In the genomic region with DNA sequence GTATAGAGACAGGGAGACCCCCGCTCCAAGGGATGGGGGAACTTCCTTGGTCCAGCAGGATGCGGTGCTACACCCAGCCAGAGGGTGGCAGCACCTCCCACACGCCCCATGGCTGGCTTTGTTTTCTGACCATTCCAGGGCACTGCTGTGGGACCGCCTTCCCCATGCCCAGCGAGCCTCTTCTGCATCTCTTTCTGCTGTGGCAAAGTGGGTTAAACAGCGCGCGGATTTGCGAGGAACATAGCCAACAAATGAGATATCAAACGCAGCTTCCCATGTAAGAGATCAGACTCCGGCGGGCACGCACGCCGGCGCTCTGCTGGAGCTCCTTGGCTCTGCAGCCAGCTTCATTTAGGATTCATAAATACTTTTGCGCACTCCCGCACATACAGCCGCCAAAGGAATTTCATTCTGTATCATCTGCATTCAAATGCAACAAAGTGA, we compare ENCODE assay signal across 8 cellular contexts.
DNase-seq lines count a peak whose midpoint lies in the region; ATAC-seq, FAIRE-seq and TF ChIP-seq lines count a peak whose summit lies in the region.

No MANE protein-coding gene starts in this region.

- H3K9me3 ChIP-seq in H1 (ENCODE audit: insufficient read depth in 2 of 2, low read depth in 1 of 2, low read length in 1 of 2) (no peaks in the 10 kb centered on the region), neuronal stem cell (replicated peaks in 1 of 2; ENCODE audit: control insufficient read depth in 2 of 2, insufficient read depth in 1 of 2, low read depth in 1 of 2, low read length in 2 of 2) (peaks cover 0 to 3% of the 10 kb centered on the region in 2 donors)
- H3K9me3 ChIP-seq in CD4-positive, alpha-beta memory T cell (ENCODE audit: control insufficient read depth in 1 of 2, low read length in 2 of 2), result no peaks in the 10 kb centered on the region

- no peak overlapping the region for H2BK120ac ChIP-seq in H1 (replicated peaks; ENCODE audit: low read depth, low read length)
- no peak overlapping the region for H2BK120ac ChIP-seq in neuronal stem cell (ENCODE audit: low read depth, low read length)

- H3K4me3 ChIP-seq in H1 (ENCODE audit: extremely low read depth in 1 of 4, insufficient read depth in 2 of 4, low read depth in 3 of 4, low read length in 4 of 4), result no peak overlapping the region
- H3K4me3 ChIP-seq in neuronal stem cell (ENCODE audit: low read length in 2 of 2), result no peak overlapping the region
- no peak overlapping the region for H3K4me3 ChIP-seq in CD4-positive, alpha-beta memory T cell (ENCODE audit: low read length in 2 of 2)

- H4K5ac ChIP-seq in H1 (ENCODE audit: insufficient read length, low read depth, low read length), result no peak overlapping the region

- TF ChIP-seq RAD21 in H1 (IDR thresholded peaks at IDR 0.05 in 1 of 2, conservative IDR thresholded peaks at IDR 0.05 in 1 of 2; ENCODE audit: low read depth in 2 of 2, low read length in 2 of 2), result peak; percentile 83 to 85

- H3K4me3 Mint-ChIP-seq in CD4-positive, alpha-beta memory T cell, result no peak overlapping the region

- H3K4me2 ChIP-seq in H1 (ENCODE audit: insufficient read depth in 1 of 2, low read depth in 2 of 2, low read length in 2 of 2) (peak overlapping the region in 1 of 2 experiments; percentile 48; a peak in 2 of 4 replicates), neuronal stem cell (ENCODE audit: insufficient read depth, low read length, poor library complexity, severe bottlenecking) (no peak overlapping the region)

- no peak overlapping the region for H2AFZ ChIP-seq in H1 (ENCODE audit: low read length)
- no peak overlapping the region for H2AFZ ChIP-seq in neuronal stem cell (ENCODE audit: low read length)

- peak; percentile 77 for TF ChIP-seq CTCF in GM12873 (IDR thresholded peaks at IDR 0.05; ENCODE audit: insufficient read depth, low read depth, low read length, missing control alignments)
- TF ChIP-seq CTCF in LNCAP (IDR thresholded peaks at IDR 0.05), result peak; percentile 89
- peak; percentile 86 to 97 (median 96) for TF ChIP-seq CTCF in H1 (IDR thresholded peaks at IDR 0.05; ENCODE audit: control extremely low read depth in 1 of 3, insufficient read depth in 1 of 3, low read depth in 1 of 3, low read length in 3 of 3)

- DNase-seq in H1 (ENCODE audit: low read depth in 1 of 2, low spot score in 2 of 2) (peak in 1 of 2 experiments; percentile 90), neuronal stem cell (ENCODE audit: low spot score) (no peak), DMS153 (lab: John Stamatoyannopoulos, UW) (no peak)
- DNase-seq in stimulated activated CD4-positive, alpha-beta T cell treated with anti-CD3 and anti-CD28 coated beads, Interleukin-4, amount 100 ng/mL, for 24 hours, result no peak
- no peak for DNase-seq in CD4-positive, alpha-beta memory T cell

- H2AK5ac ChIP-seq in H1 (ENCODE audit: low read depth, low read length) (no peak overlapping the region), neuronal stem cell (ENCODE audit: low read depth, low read length) (no peak overlapping the region)

- H2BK5ac ChIP-seq in H1 (ENCODE audit: low read depth, low read length) (no peak overlapping the region), neuronal stem cell (ENCODE audit: low read length) (peak overlapping the region; percentile 6)

- no peak overlapping the region for H2BK20ac ChIP-seq in H1 (ENCODE audit: low read length)

- H3K27me3 Mint-ChIP-seq in CD4-positive, alpha-beta memory T cell, result peaks cover 0 to 2% of the 10 kb centered on the region in 2 donors

- no peak overlapping the region for H2BK15ac ChIP-seq in H1 (ENCODE audit: low read length)
- H2BK15ac ChIP-seq in neuronal stem cell (ENCODE audit: low read length), result no peak overlapping the region

- H3K4me1 ChIP-seq in H1 (replicated peaks in 1 of 4; ENCODE audit: control insufficient read depth in 3 of 4, insufficient read depth in 4 of 4, low read length in 3 of 4), result peaks cover 0 to 2% (median 0%) of the 10 kb centered on the region in 4 experiments; a peak in 2 of 7 replicates
- peaks cover 2 to 8% of the 10 kb centered on the region in 2 donors for H3K4me1 ChIP-seq in neuronal stem cell (ENCODE audit: control insufficient read depth in 2 of 2, insufficient read depth in 1 of 2, low read depth in 1 of 2, low read length in 2 of 2)
- H3K4me1 ChIP-seq in CD4-positive, alpha-beta memory T cell (ENCODE audit: insufficient read depth, low read length), result no peaks in the 10 kb centered on the region

- H3K27me3 ChIP-seq in H1 (replicated peaks in 1 of 4; ENCODE audit: control insufficient read depth in 3 of 4, extremely low read depth in 1 of 4, insufficient read depth in 3 of 4, low read length in 3 of 4) (no peaks in the 10 kb centered on the region), neuronal stem cell (ENCODE audit: control insufficient read depth in 3 of 3, insufficient read depth in 3 of 3, low read depth in 1 of 3, low read length in 3 of 3) (no peaks in the 10 kb centered on the region)
- H3K27me3 ChIP-seq in CD4-positive, alpha-beta memory T cell (ENCODE audit: insufficient read depth, low read length), result no peaks in the 10 kb centered on the region

- no peak overlapping the region for H3K27ac Mint-ChIP-seq in CD4-positive, alpha-beta memory T cell

- H3K36me3 Mint-ChIP-seq in CD4-positive, alpha-beta memory T cell, result no peaks in the 10 kb centered on the region

- TF ChIP-seq EP300 in H1 (IDR thresholded peaks at IDR 0.05; ENCODE audit: borderline replicate concordance in 1 of 2, low read depth in 2 of 2, low read length in 2 of 2), result no peak

- H3K23ac ChIP-seq in H1 (ENCODE audit: insufficient read length), result no peak overlapping the region
- no peak overlapping the region for H3K23ac ChIP-seq in neuronal stem cell (ENCODE audit: low read depth, low read length, poor library complexity)

- POLR2A ChIA-PET in H1 (lab: Charles Lee; ENCODE audit: partially characterized antibody), result no interaction called here
- POLR2A ChIA-PET in CD4-positive, alpha-beta memory T cell (lab: Charles Lee; ENCODE audit: partially characterized antibody), result no interaction called here

- no peaks in the 10 kb centered on the region for H3K4me1 Mint-ChIP-seq in CD4-positive, alpha-beta memory T cell

- no peak for TF ChIP-seq POLR2A in H1 (IDR thresholded peaks at IDR 0.05; ENCODE audit: control extremely low read depth in 1 of 2, low read depth in 2 of 2, low read length in 2 of 2)

- 47% methylated on average over 19 of the region's 19 CpGs; no CpG with 5 or more reads in 1 of the 2 experiments for WGBS in H1 (ENCODE audit: extremely low coverage in 1 of 2, insufficient coverage in 1 of 2, insufficient read length in 1 of 2, insufficient replicate concordance in 2 of 2, low coverage in 1 of 2, low lambda C conversion rate in 2 of 2, missing lambda C conversion rate in 1 of 2), 2 experiments
- WGBS in neuronal stem cell (ENCODE audit: extremely low coverage in 2 of 2, insufficient read length in 2 of 2, insufficient replicate concordance in 1 of 2), 2 donors, result no CpG with 5 or more reads among the region's 19 CpGs

- H3K36me3 ChIP-seq in H1 (ENCODE audit: control insufficient read depth in 2 of 4, insufficient read depth in 4 of 4, low read length in 3 of 4) (no peaks in the 10 kb centered on the region), neuronal stem cell (replicated peaks in 1 of 2; ENCODE audit: control insufficient read depth in 2 of 2, insufficient read depth in 2 of 2, low read length in 2 of 2) (no peaks in the 10 kb centered on the region)
- H3K36me3 ChIP-seq in CD4-positive, alpha-beta memory T cell (ENCODE audit: insufficient read depth, low read length), result no peaks in the 10 kb centered on the region

- H3K56ac ChIP-seq in H1 (replicated peaks; ENCODE audit: insufficient read length, low read depth, low read length), result no peak overlapping the region

- H3K79me1 ChIP-seq in H1 (ENCODE audit: low read depth, low read length) (no peaks in the 10 kb centered on the region; the same call in 1 of the 2 replicates), neuronal stem cell (ENCODE audit: low read depth, low read length) (no peaks in the 10 kb centered on the region)

- H3K23me2 ChIP-seq in H1 (ENCODE audit: low read depth, low read length), result no peaks in the 10 kb centered on the region; the same call in 1 of the 2 replicates

- intact Hi-C loops in CD4-positive, alpha-beta memory T cell (cut with micrococcal nuclease), result no loop called here

- no peak overlapping the region for H4K8ac ChIP-seq in H1 (ENCODE audit: extremely low read depth, insufficient read depth, low read length)
- no peak overlapping the region for H4K8ac ChIP-seq in neuronal stem cell (ENCODE audit: low read depth, low read length)

- H3K9me3 Mint-ChIP-seq in CD4-positive, alpha-beta memory T cell, result peaks cover 0 to 4% (median 0%) of the 10 kb centered on the region in 8 donors

- no peak for ATAC-seq in GM21528 (IDR thresholded peaks at IDR 0.05; ENCODE audit: low FRiP score, unreplicated experiment)

- H3K4ac ChIP-seq in H1 (replicated peaks; ENCODE audit: insufficient read length, low read depth, low read length), result no peak overlapping the region
- no peak overlapping the region for H3K4ac ChIP-seq in neuronal stem cell (ENCODE audit: low read length)

- H4K91ac ChIP-seq in H1 (replicated peaks; ENCODE audit: insufficient read length, low read length) (no peak overlapping the region), neuronal stem cell (ENCODE audit: low read depth, low read length, poor library complexity) (no peak overlapping the region)

- H2BK12ac ChIP-seq in H1 (ENCODE audit: low read depth, low read length), result no peak overlapping the region
- no peak overlapping the region for H2BK12ac ChIP-seq in neuronal stem cell (ENCODE audit: low read length)

- H4K20me1 ChIP-seq in H1 (replicated peaks in 1 of 2; ENCODE audit: control insufficient read depth in 1 of 2, insufficient read depth in 2 of 2, low read length in 2 of 2), result no peaks in the 10 kb centered on the region

- CTCF ChIA-PET in H1 (lab: Charles Lee; ENCODE audit: partially characterized antibody), result interaction anchor here (0.6 to 5.9 kb wide), 67 partner anchors 9 to 1190 kb away, joined by 3 to 90 read pairs (median 4); no protein-coding TSS in a partner anchor
- CTCF ChIA-PET in CD4-positive, alpha-beta memory T cell (lab: Charles Lee; ENCODE audit: partially characterized antibody), result no interaction called here

- no peak overlapping the region for H3K9ac ChIP-seq in H1 (replicated peaks in 1 of 4; ENCODE audit: extremely low read depth in 1 of 4, low read depth in 3 of 4, low read length in 3 of 4)
- no peak overlapping the region for H3K9ac ChIP-seq in neuronal stem cell (ENCODE audit: low read depth, low read length, poor library complexity)

- H3K27ac ChIP-seq in H1 (ENCODE audit: low read depth, low read length) (no peak overlapping the region), neuronal stem cell (replicated peaks; ENCODE audit: low read length) (no peak overlapping the region)
- H3K27ac ChIP-seq in CD4-positive, alpha-beta memory T cell (ENCODE audit: low read depth, low read length), result no peak overlapping the region

- no peak overlapping the region for H3K14ac ChIP-seq in H1 (ENCODE audit: insufficient read length)
- H3K14ac ChIP-seq in neuronal stem cell (ENCODE audit: low read length), result no peak overlapping the region

- H3K79me2 ChIP-seq in H1 (ENCODE audit: control insufficient read depth in 1 of 2, insufficient read depth in 2 of 2, low read length in 2 of 2), result no peaks in the 10 kb centered on the region

- peak; percentile 65 for FAIRE-seq in H1 (lab: Jason Lieb, UNC)

- H3K18ac ChIP-seq in H1 (ENCODE audit: extremely low read depth, low read length) (no peak overlapping the region), neuronal stem cell (ENCODE audit: low read length) (no peak overlapping the region)
